1 cellular context compared by ENCODE assay signal in genomic region chr6:137155830-137156229, GRCh38.
TF ChIP-seq lines count a peak whose summit lies in the region.

No MANE protein-coding gene starts in this region.

TF ChIP-seq in K562, 482 proteins besides CTCF, POLR2A, EP300 and RAD21 (continued from another document):
- TF ChIP-seq ZNF512 (tag; IDR thresholded peaks at IDR 0.05) (no peak), ZZZ3 (IDR thresholded peaks at IDR 0.05) (no peak), JUNB (CRISPR knock-in tag; conservative IDR thresholded peaks at IDR 0.05) (no peak), ZBTB34 (CRISPR knock-in tag; IDR thresholded peaks at IDR 0.05) (no peak), NFIX (CRISPR knock-in tag; IDR thresholded peaks at IDR 0.05; ENCODE audit: low read depth) (no peak)
